ENCODE assay signal across 1 cellular context in the genomic region with DNA sequence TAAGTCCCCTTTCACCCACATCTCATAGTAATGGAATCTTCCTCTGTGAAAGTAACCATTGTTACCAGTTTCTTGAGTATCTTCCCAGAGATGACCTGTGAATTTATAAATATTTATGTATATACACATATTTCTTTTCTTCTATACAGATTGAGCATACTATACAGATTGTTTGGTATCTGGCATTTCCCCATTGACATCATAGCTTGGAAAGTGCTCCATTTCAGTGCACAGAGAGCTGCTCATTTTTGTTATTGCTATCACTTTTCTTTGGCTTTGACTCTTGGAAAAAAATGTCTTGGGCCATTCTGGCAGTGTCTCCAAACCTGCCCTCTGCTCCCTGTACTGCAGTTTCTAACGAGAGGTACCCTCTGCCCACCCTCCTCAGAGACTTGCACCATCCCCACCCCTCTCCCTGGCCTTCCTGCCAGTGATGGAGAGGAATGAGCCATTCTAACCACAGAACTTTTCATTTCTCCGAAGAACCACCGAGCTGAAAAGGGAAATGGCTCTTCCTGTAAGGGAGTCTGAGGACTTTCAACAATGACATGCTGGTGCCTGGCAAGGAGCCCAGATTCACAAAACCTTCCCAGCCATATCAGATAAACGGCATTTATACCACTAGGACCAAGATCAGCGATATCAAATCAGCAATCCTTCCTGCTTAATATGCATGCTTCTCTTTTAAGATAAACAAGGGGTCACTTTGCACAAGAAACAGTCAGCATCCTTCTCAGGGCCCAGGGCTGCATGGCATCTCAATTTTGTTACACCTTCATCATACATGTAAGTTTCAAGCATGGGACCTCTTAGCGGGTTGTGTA.
TF ChIP-seq lines count a peak whose summit lies in the region.

No MANE protein-coding gene starts in this region.

TF ChIP-seq in GM12878, 131 proteins besides CTCF, POLR2A, EP300 and RAD21 (continued from another document):
- TF ChIP-seq ZZZ3 (IDR thresholded peaks at IDR 0.05; ENCODE audit: control insufficient read depth, insufficient read length, low read depth) (no peak), MEF2A (IDR thresholded peaks at IDR 0.05; ENCODE audit: insufficient read depth, low read depth, low read length) (no peak), IKZF1 (conservative IDR thresholded peaks at IDR 0.05) (peak; percentile 43; the same call in 1 of the 2 replicates), MYB (IDR thresholded peaks at IDR 0.05; ENCODE audit: borderline replicate concordance, low read depth, low read length) (no peak), DPF2 (IDR thresholded peaks at IDR 0.05) (no peak), SUZ12 (IDR thresholded peaks at IDR 0.05; ENCODE audit: unreplicated experiment) (no peak), FOXK2 (IDR thresholded peaks at IDR 0.05) (no peak), CREM (IDR thresholded peaks at IDR 0.05; ENCODE audit: low read depth) (peak; percentile 37; the same call in 1 of the 2 replicates), IKZF2 (IDR thresholded peaks at IDR 0.05) (peak; percentile 55 to 62), CBX3 (IDR thresholded peaks at IDR 0.05; ENCODE audit: borderline replicate concordance, low read depth) (no peak), MTA3 (IDR thresholded peaks at IDR 0.05; ENCODE audit: borderline replicate concordance, low read length) (no peak), ZBED1 (IDR thresholded peaks at IDR 0.05; ENCODE audit: borderline replicate concordance) (peak; percentile 49; the same call in 1 of the 2 replicates), USF1 (IDR thresholded peaks at IDR 0.05; ENCODE audit: borderline replicate concordance, extremely low read length, insufficient read depth, low read depth, low read length) (no peak), MYC (IDR thresholded peaks at IDR 0.05; ENCODE audit: insufficient read depth, insufficient read length, insufficient replicate concordance, low read length, severe bottlenecking) (no peak), ZBTB11 (CRISPR knock-in tag; IDR thresholded peaks at IDR 0.05) (no peak), NR2C2 (IDR thresholded peaks at IDR 0.05; ENCODE audit: borderline replicate concordance, control insufficient read depth, insufficient read length, low read depth) (no peak), ESRRA (IDR thresholded peaks at IDR 0.05; ENCODE audit: low read length) (no peak), CHD2 (IDR thresholded peaks at IDR 0.05; ENCODE audit: borderline replicate concordance, low read depth, low read length) (no peak), JUND (IDR thresholded peaks at IDR 0.05; ENCODE audit: low read depth, low read length) (no peak), RCOR1 (conservative IDR thresholded peaks at IDR 0.05; ENCODE audit: low read depth, low read length) (no peak), POLR2AphosphoS5 (IDR thresholded peaks at IDR 0.05; ENCODE audit: low read length) (no peak), ATF7 (IDR thresholded peaks at IDR 0.05; ENCODE audit: low read depth) (no peak), HCFC1 (IDR thresholded peaks at IDR 0.05; ENCODE audit: low read length) (no peak), BCL3 (IDR thresholded peaks at IDR 0.05; ENCODE audit: borderline replicate concordance, insufficient read depth, low read depth, low read length, poor library complexity, severe bottlenecking) (no peak), TCF7 (IDR thresholded peaks at IDR 0.05; ENCODE audit: borderline replicate concordance) (no peak), MXI1 (IDR thresholded peaks at IDR 0.05; ENCODE audit: low read depth, low read length) (no peak), SPI1 (IDR thresholded peaks at IDR 0.05; ENCODE audit: borderline replicate concordance, insufficient read depth, low read depth, low read length) (peak; percentile 63; the same call in 1 of the 2 replicates), TCF12 (IDR thresholded peaks at IDR 0.05; ENCODE audit: low read depth, low read length) (no peak), SMAD1 (IDR thresholded peaks at IDR 0.05; ENCODE audit: low read depth, partially characterized antibody) (no peak), EED (IDR thresholded peaks at IDR 0.05; ENCODE audit: low read depth) (peak; percentile 97), KDM1A (IDR thresholded peaks at IDR 0.05; ENCODE audit: borderline replicate concordance) (no peak), CBFB (IDR thresholded peaks at IDR 0.05; ENCODE audit: low read depth) (peak; percentile 72; the same call in 1 of the 2 replicates), ETV6 (conservative IDR thresholded peaks at IDR 0.05 in 1 of 2, IDR thresholded peaks at IDR 0.05 in 1 of 2; ENCODE audit: borderline replicate concordance in 1 of 2, low read depth in 1 of 2) (peak in 1 of 2 experiments; percentile 37; a peak in 1 of 4 replicates), PAX8 (IDR thresholded peaks at IDR 0.05) (no peak), HDAC6 (IDR thresholded peaks at IDR 0.05; ENCODE audit: unreplicated experiment) (no peak), TAF1 (IDR thresholded peaks at IDR 0.05; ENCODE audit: borderline replicate concordance, low read depth, low read length) (no peak)
- TF ChIP-seq, protein P1, sequence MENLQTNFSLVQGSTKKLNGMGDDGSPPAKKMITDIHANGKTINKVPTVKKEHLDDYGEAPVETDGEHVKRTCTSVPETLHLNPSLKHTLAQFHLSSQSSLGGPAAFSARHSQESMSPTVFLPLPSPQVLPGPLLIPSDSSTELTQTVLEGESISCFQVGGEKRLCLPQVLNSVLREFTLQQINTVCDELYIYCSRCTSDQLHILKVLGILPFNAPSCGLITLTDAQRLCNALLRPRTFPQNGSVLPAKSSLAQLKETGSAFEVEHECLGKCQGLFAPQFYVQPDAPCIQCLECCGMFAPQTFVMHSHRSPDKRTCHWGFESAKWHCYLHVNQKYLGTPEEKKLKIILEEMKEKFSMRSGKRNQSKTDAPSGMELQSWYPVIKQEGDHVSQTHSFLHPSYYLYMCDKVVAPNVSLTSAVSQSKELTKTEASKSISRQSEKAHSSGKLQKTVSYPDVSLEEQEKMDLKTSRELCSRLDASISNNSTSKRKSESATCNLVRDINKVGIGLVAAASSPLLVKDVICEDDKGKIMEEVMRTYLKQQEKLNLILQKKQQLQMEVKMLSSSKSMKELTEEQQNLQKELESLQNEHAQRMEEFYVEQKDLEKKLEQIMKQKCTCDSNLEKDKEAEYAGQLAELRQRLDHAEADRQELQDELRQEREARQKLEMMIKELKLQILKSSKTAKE (IDR thresholded peaks at IDR 0.05; ENCODE audit: low read depth, poor library complexity, severe bottlenecking): no peak
- TF ChIP-seq, protein P2, sequence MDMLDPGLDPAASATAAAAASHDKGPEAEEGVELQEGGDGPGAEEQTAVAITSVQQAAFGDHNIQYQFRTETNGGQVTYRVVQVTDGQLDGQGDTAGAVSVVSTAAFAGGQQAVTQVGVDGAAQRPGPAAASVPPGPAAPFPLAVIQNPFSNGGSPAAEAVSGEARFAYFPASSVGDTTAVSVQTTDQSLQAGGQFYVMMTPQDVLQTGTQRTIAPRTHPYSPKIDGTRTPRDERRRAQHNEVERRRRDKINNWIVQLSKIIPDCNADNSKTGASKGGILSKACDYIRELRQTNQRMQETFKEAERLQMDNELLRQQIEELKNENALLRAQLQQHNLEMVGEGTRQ (IDR thresholded peaks at IDR 0.05; ENCODE audit: borderline replicate concordance, low read depth, low read length): no peak
TF ChIP-seq in GM12878: peak in this region for 12.
